ENCODE assay signal across 1 cellular context in genomic region chr14:61300754-61301153, GRCh38.
A peak's percentile ranks its signal among the peaks of the same experiment; 100 is the strongest.
TF ChIP-seq lines count a peak whose summit lies in the region.

No MANE protein-coding gene starts in this region.

TF ChIP-seq in H1, 55 proteins besides CTCF, POLR2A, EP300 and RAD21 (continued from another document):
- TF ChIP-seq, protein P1, sequence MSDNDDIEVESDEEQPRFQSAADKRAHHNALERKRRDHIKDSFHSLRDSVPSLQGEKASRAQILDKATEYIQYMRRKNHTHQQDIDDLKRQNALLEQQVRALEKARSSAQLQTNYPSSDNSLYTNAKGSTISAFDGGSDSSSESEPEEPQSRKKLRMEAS (IDR thresholded peaks at IDR 0.05), result peak; percentile 31; the same call in 1 of the 2 replicates
- no peak for TF ChIP-seq RFX5 (IDR thresholded peaks at IDR 0.05; ENCODE audit: borderline replicate concordance, low read depth, low read length)
- peak; percentile 22 for TF ChIP-seq KDM4A (IDR thresholded peaks at IDR 0.05; ENCODE audit: low read depth, low read length, severe bottlenecking)
- 0 out of 2 replicates have a peak, but pooled peaks have one; percentile 33 for TF ChIP-seq TCF12 (IDR thresholded peaks at IDR 0.05; ENCODE audit: low read depth, low read length)
